8 cellular contexts compared by ENCODE assay signal in genomic region chr4:98260579-98261290, GRCh38. TPM values are rescaled to one million over a fixed set of nuclear protein-coding genes. Genes with fewer than 3 reads are reported as not detected.
A peak's percentile ranks its signal among the peaks of the same experiment; 100 is the strongest.
DNase-seq lines count a peak whose midpoint lies in the region; ATAC-seq and TF ChIP-seq lines count a peak whose summit lies in the region.

No MANE protein-coding gene starts in this region.

- H3K9me3 Mint-ChIP-seq in T-cell = no peaks in the 10 kb centered on the region

- ATAC-seq in HG02798 (IDR thresholded peaks at IDR 0.05; ENCODE audit: poor library complexity, unreplicated experiment) (peak; percentile 90), T-cell (replicated peaks in 1 of 4) (peak; percentile 78 to 87 (median 85)), left ventricle myocardium superior (peak; percentile 97), psoas muscle (peak; percentile 94 to 97 (median 96))

- H3K27ac Mint-ChIP-seq in T-cell = peak overlapping the region; percentile 96 to 97

- no peaks in the 10 kb centered on the region for H3K36me3 Mint-ChIP-seq in T-cell

- POLR2A ChIA-PET in T-cell (lab: Charles Lee) = interaction anchor here in 1 of 2 donors (0.6 kb wide), 1 partner anchor 126 kb away, joined by 3 read pairs; no protein-coding TSS in a partner anchor

- H3K9me3 ChIP-seq in psoas muscle = no peaks in the 10 kb centered on the region

- peaks cover 48 to 54% (median 49%) of the 10 kb centered on the region in 3 donors for H3K4me1 Mint-ChIP-seq in T-cell

- 0% methylated on average over 53 to 59 of the region's 59 CpGs for WGBS in psoas muscle, 3 donors
- WGBS in urinary bladder = under 1% methylated on average over 59 of the region's 59 CpGs

- no peaks in the 10 kb centered on the region for H3K36me3 ChIP-seq in psoas muscle (ENCODE audit: insufficient read depth in 1 of 2, low read depth in 1 of 2)
- H3K36me3 ChIP-seq in urinary bladder (ENCODE audit: insufficient read depth) = no peaks in the 10 kb centered on the region

- H3K27me3 Mint-ChIP-seq in T-cell = no peaks in the 10 kb centered on the region

- peak overlapping the region; percentile 78 for H3K4me3 ChIP-seq in psoas muscle
- peak overlapping the region; percentile 97 for H3K4me3 ChIP-seq in urinary bladder (ENCODE audit: low read depth, low read length)

- intact Hi-C loops in left ventricle myocardium superior (cut with micrococcal nuclease) (no loop called here), psoas muscle (cut with DNase I) (loop anchor here (5.0 to 10.0 kb wide), 3 partner anchors 118 to 1694 kb away; partner anchors contain the start of genes STPG2 (in 2 of the 2), EIF4E (in 1 of the 2) and H2AZ1 (in 1 of the 2))

- H3K4me3 Mint-ChIP-seq in T-cell = peak overlapping the region; percentile 92 to 97 (median 94)

- TF ChIP-seq CTCF in psoas muscle (IDR thresholded peaks at IDR 0.05) = no peak

- no peaks in the 10 kb centered on the region for H3K27me3 ChIP-seq in psoas muscle (ENCODE audit: insufficient read depth in 3 of 3, low read length in 2 of 3)

- TF ChIP-seq POLR2A in GM15510 (IDR thresholded peaks at IDR 0.05; ENCODE audit: borderline replicate concordance, extremely low read depth, insufficient read length) = peak; percentile 85

- H3K27ac ChIP-seq in psoas muscle (peak overlapping the region; percentile 89), urinary bladder (ENCODE audit: low read depth) (peak overlapping the region; percentile 94)

- CTCF ChIA-PET in T-cell (lab: Charles Lee) = interaction anchor here in 1 of 2 donors (0.6 to 2.8 kb wide), 5 partner anchors 22 to 828 kb away, joined by 3 to 11 read pairs (median 4); partner anchors contain the start of genes ADH5, METAP1 and STPG2

- DNase-seq in NCI-H1417 (lab: John Stamatoyannopoulos, UW) (peak; percentile 88 to 97 (median 95)), T-cell (peak in 29 of 34 experiments; percentile 8 to 93 (median 73)), amygdala (lab: John Stamatoyannopoulos, UW) (peak; percentile 48 to 98 (median 90)), left ventricle myocardium superior (peak; percentile 98), psoas muscle (peak; percentile 96 to 98)

- peaks cover 15% of the 10 kb centered on the region for H3K4me1 ChIP-seq in psoas muscle
- peaks cover 3% of the 10 kb centered on the region for H3K4me1 ChIP-seq in urinary bladder (ENCODE audit: insufficient read depth)

RNA-seq across cellular contexts. Expression of gene RAP1GDS1, which starts 0.4 kb away (rescaled TPM):
- 10 to 100 TPM; 37.6 to 43.8 (median 39.7) TPM for total RNA-seq in T-cell
- total RNA-seq in left ventricle myocardium superior = 10.5 TPM
- total RNA-seq in psoas muscle = 10 to 100 TPM in 1 of 4 donors, 1 to 10 TPM in 3; 5.6 to 10.6 (median 8.5) TPM
- polyA plus RNA-seq in psoas muscle = 10 to 100 TPM in 2 of 3 donors, 1 to 10 TPM in 1; 5.8 to 12.4 (median 11.5) TPM
- 61.6 TPM for total RNA-seq in urinary bladder
- polyA plus RNA-seq in urinary bladder = 25.9 TPM

Comparison
In these comparisons a context has a peak if more than half of its experiments do, and no peak if none do; other contexts are left out.
1. Peak in every context shown above with its lines: DNase-seq, ATAC-seq, H3K4me3 ChIP-seq and H3K27ac ChIP-seq.